ENCODE assay signal across 25 cellular contexts in genomic region chr2:235345745-235346144, GRCh38.
"Had no signal": no experiment of that assay in that cellular context is flagged by ENCODE, and none has a peak within 500 bp of the region (broad histone marks: within the 10 kb centered on the region; RNA-seq: fewer than 3 reads in every experiment).

No MANE protein-coding gene starts in this region.

- H3K4me3 ChIP-seq: coronary artery, dorsolateral prefrontal cortex, esophagus muscularis mucosa, gastroesophageal sphincter, heart left ventricle, hepatocyte, lower lobe of right lung had no signal

- H3K79me2 ChIP-seq: hepatocyte had no signal

- H3K36me3 ChIP-seq: esophagus muscularis mucosa, gastroesophageal sphincter, heart left ventricle, lower lobe of right lung had no signal

- FAIRE-seq: colon, endothelial cell of umbilical vein, frontal cortex, kidney had no signal

- H3K4me1 ChIP-seq: foreskin keratinocyte, gastroesophageal sphincter, heart left ventricle, lower lobe of right lung had no signal

- H3K9me3 ChIP-seq: esophagus muscularis mucosa, gastroesophageal sphincter, heart left ventricle, lower lobe of right lung had no signal

- H3K4me2 ChIP-seq: hepatocyte had no signal

- DNase-seq: dermis blood vessel endothelial cell; dorsolateral prefrontal cortex; effector CD4-positive, alpha-beta T cell; effector memory CD4-positive, alpha-beta T cell; foreskin keratinocyte; heart left ventricle; hypothalamus; immature natural killer cell; islet precursor cell; kidney; kidney glomerular epithelial cell; left colon; left ventricle myocardium superior; lower lobe of right lung; mesenchymal stem cell; midbrain; naive B cell had no signal

- ATAC-seq: foreskin keratinocyte, gastroesophageal sphincter, left colon, left lobe of liver, left ventricle myocardium superior, lower lobe of right lung had no signal

- H3K27me3 ChIP-seq: hepatocyte had no signal

- H3K27ac ChIP-seq: coronary artery, dorsolateral prefrontal cortex, esophagus muscularis mucosa, foreskin keratinocyte, gastroesophageal sphincter, heart left ventricle, hepatocyte, lower lobe of right lung had no signal

- H2AFZ ChIP-seq: hepatocyte had no signal
